In genomic region chr20:62301773-62302340, GRCh38 we compare ENCODE assay signal across 8 cellular contexts. TPM values are rescaled to one million over a fixed set of nuclear protein-coding genes. Genes with fewer than 3 reads are reported as not detected.
A peak's percentile ranks its signal among the peaks of the same experiment; 100 is the strongest.
DNase-seq lines count a peak whose midpoint lies in the region; ATAC-seq, FAIRE-seq and TF ChIP-seq lines count a peak whose summit lies in the region.

No MANE protein-coding gene starts in this region.

- H3K79me2 ChIP-seq in H1 (ENCODE audit: control insufficient read depth in 1 of 2, insufficient read depth in 2 of 2, low read length in 2 of 2) (peaks cover 18 to 31% of the 10 kb centered on the region in 2 experiments; a peak in 3 of 4 replicates), mesendoderm (ENCODE audit: control insufficient read depth, insufficient read depth, low read length) (peaks cover 33% of the 10 kb centered on the region)

- H4K5ac ChIP-seq in H1 (ENCODE audit: insufficient read length, low read depth, low read length) (no peak overlapping the region), mesendoderm (ENCODE audit: low read length) (no peak overlapping the region)

- H3K4me2 ChIP-seq in H1 (ENCODE audit: insufficient read depth in 1 of 2, low read depth in 2 of 2, low read length in 2 of 2) (peak overlapping the region; percentile 18 to 89; a peak in 2 of 4 replicates), mesendoderm (ENCODE audit: low read length) (no peak overlapping the region)

- H3K79me1 ChIP-seq in H1 (ENCODE audit: low read depth, low read length), result peaks cover 18% of the 10 kb centered on the region
- H3K79me1 ChIP-seq in mesendoderm (ENCODE audit: low read length), result peaks cover 4% of the 10 kb centered on the region

- H2BK120ac ChIP-seq in H1 (replicated peaks; ENCODE audit: low read depth, low read length) (no peak overlapping the region), mesendoderm (ENCODE audit: low read depth, low read length) (no peak overlapping the region)

- H3K27ac Mint-ChIP-seq in CD14-positive monocyte, result peak overlapping the region; percentile 93 to 99 (median 98)

- no peaks in the 10 kb centered on the region for H3K9me3 Mint-ChIP-seq in CD14-positive monocyte

- H4K91ac ChIP-seq in H1 (replicated peaks; ENCODE audit: insufficient read length, low read length), result no peak overlapping the region

- H2BK12ac ChIP-seq in H1 (ENCODE audit: low read depth, low read length), result no peak overlapping the region

- TF ChIP-seq CTCF in CD14-positive monocyte (IDR thresholded peaks at IDR 0.05), result peak; percentile 68
- peak; percentile 70 to 99 (median 82) for TF ChIP-seq CTCF in H1 (IDR thresholded peaks at IDR 0.05; ENCODE audit: control extremely low read depth in 1 of 3, insufficient read depth in 1 of 3, low read depth in 1 of 3, low read length in 3 of 3)

- no peak for TF ChIP-seq EP300 in H1 (IDR thresholded peaks at IDR 0.05; ENCODE audit: borderline replicate concordance in 1 of 2, low read depth in 2 of 2, low read length in 2 of 2)

- H3K56ac ChIP-seq in H1 (replicated peaks; ENCODE audit: insufficient read length, low read depth, low read length) (no peak overlapping the region), mesendoderm (ENCODE audit: low read length) (peak overlapping the region; percentile 100)

- H3K23ac ChIP-seq in H1 (ENCODE audit: insufficient read length) (no peak overlapping the region), mesendoderm (ENCODE audit: low read length) (no peak overlapping the region)

- H3K27me3 ChIP-seq in H1 (replicated peaks in 1 of 4; ENCODE audit: control insufficient read depth in 3 of 4, extremely low read depth in 1 of 4, insufficient read depth in 3 of 4, low read length in 3 of 4) (no peaks in the 10 kb centered on the region), mesendoderm (ENCODE audit: insufficient read depth, low read length, poor library complexity) (no peaks in the 10 kb centered on the region)

- CTCF ChIA-PET in H1 (lab: Charles Lee; ENCODE audit: partially characterized antibody), result interaction anchor here (0.7 to 2.1 kb wide), 9 partner anchors 10 to 160 kb away, joined by 3 to 9 read pairs (median 3); no protein-coding TSS in a partner anchor

- 17% methylated on average over 18 of the region's 24 CpGs; no CpG with 5 or more reads in 1 of the 2 experiments for WGBS in H1 (ENCODE audit: extremely low coverage in 1 of 2, insufficient coverage in 1 of 2, insufficient read length in 1 of 2, insufficient replicate concordance in 2 of 2, low coverage in 1 of 2, low lambda C conversion rate in 2 of 2, missing lambda C conversion rate in 1 of 2), 2 experiments
- WGBS in mesendoderm (ENCODE audit: extremely low coverage, insufficient coverage, low lambda C conversion rate), result no CpG with 5 or more reads among the region's 24 CpGs

- H4K20me1 ChIP-seq in H1 (replicated peaks in 1 of 2; ENCODE audit: control insufficient read depth in 1 of 2, insufficient read depth in 2 of 2, low read length in 2 of 2), result peaks cover 28 to 37% of the 10 kb centered on the region in 2 experiments

- H3K4ac ChIP-seq in H1 (replicated peaks; ENCODE audit: insufficient read length, low read depth, low read length) (no peak overlapping the region), mesendoderm (ENCODE audit: low read depth, low read length) (no peak overlapping the region)

- peaks cover 0 to 4% (median 3%) of the 10 kb centered on the region in 3 donors for H3K27me3 Mint-ChIP-seq in CD14-positive monocyte (ENCODE audit: low read depth in 3 of 3)

- H3K4me3 Mint-ChIP-seq in CD14-positive monocyte, result peak overlapping the region; percentile 88 to 92

- peaks cover 12 to 28% (median 19%) of the 10 kb centered on the region in 4 experiments; a peak in 7 of 8 replicates for H3K36me3 ChIP-seq in H1 (ENCODE audit: control insufficient read depth in 2 of 4, insufficient read depth in 4 of 4, low read length in 3 of 4)
- H3K36me3 ChIP-seq in mesendoderm (ENCODE audit: control insufficient read depth, insufficient read depth, low read length), result peaks cover 7% of the 10 kb centered on the region

- DNase-seq in CD14-positive monocyte (ENCODE audit: low spot score), result peak; percentile 95
- DNase-seq in HT1080 (ENCODE audit: low read depth), result peak; percentile 95
- DNase-seq in NOMO-1 (lab: John Stamatoyannopoulos, UW; ENCODE audit: unreplicated experiment in 2 of 2), result peak; percentile 96 to 97
- peak; percentile 66 to 71 (median 68) for DNase-seq in activated CD8-positive, alpha-beta memory T cell treated with anti-CD3 and anti-CD28 coated beads for 48 hours (ENCODE audit: low read depth in 2 of 3, low spot score in 2 of 3)
- peak; percentile 87 for DNase-seq in H1 (ENCODE audit: low read depth in 1 of 2, low spot score in 2 of 2)
- peak; percentile 99 for DNase-seq in mesendoderm
- peak; percentile 74 for DNase-seq in stimulated activated CD8-positive, alpha-beta memory T cell treated with anti-CD3 and anti-CD28 coated beads, Interleukin-12 subunit alpha, Interleukin-12 subunit beta, amount 100 ng/mL, for 24 hours (ENCODE audit: extremely low read depth)

- H3K9ac ChIP-seq in H1 (replicated peaks in 1 of 4; ENCODE audit: extremely low read depth in 1 of 4, low read depth in 3 of 4, low read length in 3 of 4) (no peak overlapping the region), mesendoderm (ENCODE audit: low read length) (no peak overlapping the region)

- H2AK5ac ChIP-seq in H1 (ENCODE audit: low read depth, low read length) (no peak overlapping the region), mesendoderm (ENCODE audit: low read length) (no peak overlapping the region)

- no peak overlapping the region for H3K14ac ChIP-seq in H1 (ENCODE audit: insufficient read length)

- H2BK20ac ChIP-seq in H1 (ENCODE audit: low read length), result no peak overlapping the region

- H3K36me3 Mint-ChIP-seq in CD14-positive monocyte, result peaks cover 22 to 40% of the 10 kb centered on the region in 2 donors

- H3K18ac ChIP-seq in H1 (ENCODE audit: extremely low read depth, low read length) (peak overlapping the region; percentile 83), mesendoderm (ENCODE audit: low read length) (no peak overlapping the region)

- H3K4me3 ChIP-seq in H1 (ENCODE audit: extremely low read depth in 1 of 4, insufficient read depth in 2 of 4, low read depth in 3 of 4, low read length in 4 of 4) (peak overlapping the region; percentile 47 to 94 (median 62); a peak in 7 of 8 replicates), mesendoderm (ENCODE audit: low read length) (no peak overlapping the region)

- no peak overlapping the region for H2BK15ac ChIP-seq in H1 (ENCODE audit: low read length)
- no peak overlapping the region for H2BK15ac ChIP-seq in mesendoderm (replicated peaks; ENCODE audit: low read depth)

- H3K23me2 ChIP-seq in H1 (ENCODE audit: low read depth, low read length), result peaks cover 10% of the 10 kb centered on the region; the same call in 1 of the 2 replicates

- H3K4me1 ChIP-seq in H1 (replicated peaks in 1 of 4; ENCODE audit: control insufficient read depth in 3 of 4, insufficient read depth in 4 of 4, low read length in 3 of 4), result peaks cover 0 to 9% (median 4%) of the 10 kb centered on the region in 4 experiments; a peak in 5 of 7 replicates
- peaks cover 2% of the 10 kb centered on the region for H3K4me1 ChIP-seq in mesendoderm (ENCODE audit: control insufficient read depth, low read depth, low read length)

- peak; percentile 45 to 53 for TF ChIP-seq RAD21 in H1 (IDR thresholded peaks at IDR 0.05 in 1 of 2, conservative IDR thresholded peaks at IDR 0.05 in 1 of 2; ENCODE audit: low read depth in 2 of 2, low read length in 2 of 2)

- FAIRE-seq in H1 (lab: Jason Lieb, UNC), result no peak

- ATAC-seq in GM19468 (IDR thresholded peaks at IDR 0.05; ENCODE audit: extremely low read depth, unreplicated experiment), result peak; percentile 19

- peaks cover 26% of the 10 kb centered on the region for H3K4me1 Mint-ChIP-seq in CD14-positive monocyte

- H4K8ac ChIP-seq in H1 (ENCODE audit: extremely low read depth, insufficient read depth, low read length) (peak overlapping the region; percentile 5; the same call in 1 of the 2 replicates), mesendoderm (ENCODE audit: low read depth, low read length) (no peak overlapping the region)

- POLR2A ChIA-PET in H1 (lab: Charles Lee; ENCODE audit: partially characterized antibody), result interaction anchor here (1.4 to 14.6 kb wide), 7 partner anchors 13 to 86 kb away, joined by 3 to 170 read pairs (median 10); partner anchors contain the start of genes LAMA5 and RPS21

- no peak for TF ChIP-seq POLR2A in H1 (IDR thresholded peaks at IDR 0.05; ENCODE audit: control extremely low read depth in 1 of 2, low read depth in 2 of 2, low read length in 2 of 2)

- peak overlapping the region; percentile 81; the same call in 1 of the 2 replicates for H2AFZ ChIP-seq in H1 (ENCODE audit: low read length)

- H3K9me3 ChIP-seq in H1 (ENCODE audit: insufficient read depth in 2 of 2, low read depth in 1 of 2, low read length in 1 of 2), result no peaks in the 10 kb centered on the region

- intact Hi-C loops in CD14-positive monocyte (cut with micrococcal nuclease), result loop anchor here (1.0 to 10.0 kb wide), 10 partner anchors 65 to 633 kb away; partner anchors contain the start of genes CABLES2 (in 1 of the 2), GID8 (in 1 of the 2), LSM14B (in 1 of the 2) and MTG2 (in 1 of the 2)

- H2BK5ac ChIP-seq in H1 (ENCODE audit: low read depth, low read length), result peak overlapping the region; percentile 88; the same call in 1 of the 2 replicates
- no peak overlapping the region for H2BK5ac ChIP-seq in mesendoderm (ENCODE audit: low read length)

- H3K27ac ChIP-seq in H1 (ENCODE audit: low read depth, low read length) (peak overlapping the region; percentile 73; the same call in 1 of the 2 replicates), mesendoderm (ENCODE audit: low read depth, low read length) (no peak overlapping the region)

TF ChIP-seq in H1, 55 proteins besides CTCF, POLR2A, EP300 and RAD21 (continues in another document):
- TF ChIP-seq RBBP5 (IDR thresholded peaks at IDR 0.05; ENCODE audit: borderline replicate concordance, low read depth, low read length) (no peak), YY1 (IDR thresholded peaks at IDR 0.05; ENCODE audit: low read depth, low read length) (0 out of 2 replicates have a peak, but pooled peaks have one; percentile 23)

RNA-seq across cellular contexts. Expression of gene ADRM1, which starts 0.9 kb away (rescaled TPM):
- polyA plus RNA-seq in CD14-positive monocyte (10 to 100 TPM; 72.5 to 81.5 TPM), H1 (2011; rRNA removed) (214 and 260 TPM in 2 replicates)
- total RNA-seq in HT1080 (2014; rRNA removed; shearing (Covaris generic)), result 450 and 452 TPM in 2 replicates
- 177 and 219 TPM in 2 replicates for polyA plus RNA-seq in HT1080 (2015; cell fraction: cytosol; rRNA removed)
- 160 and 162 TPM in 2 replicates for polyA plus RNA-seq in HT1080 (2015; cell fraction: nucleus; rRNA removed)
- total RNA-seq in H1 (2021; fragmentation: NEBNext Ultra II Directional; extraction: Animal tissue kit (Norgen Biotek cat#: 25700)), result 126 and 138 TPM in 2 replicates
- polyA plus RNA-seq in H1 (2011; cell fraction: cytosol; rRNA removed), result 209 TPM
- 180 TPM for polyA plus RNA-seq in H1 (2011; cell fraction: nucleus; rRNA removed)
- polyA plus RNA-seq in H1 (2012, experiment 1 of 2), result 119 to 168 TPM (median 157 TPM) in 4 replicates
- polyA plus RNA-seq in H1 (2012, experiment 2 of 2), result 141 TPM
- polyA plus RNA-seq in H1 (2013, experiment 1 of 2), result 137 TPM
- 131 TPM for polyA plus RNA-seq in H1 (2013, experiment 2 of 2)
- polyA minus RNA-seq in H1 (2011; rRNA and poly(A)+ RNA removed), result 39.2 and 45.4 TPM in 2 replicates
- 68.0 TPM for polyA minus RNA-seq in H1 (2011; cell fraction: cytosol; rRNA and poly(A)+ RNA removed)
- 67.0 TPM for polyA minus RNA-seq in H1 (2011; cell fraction: nucleus; rRNA and poly(A)+ RNA removed)
- 166 TPM for polyA plus RNA-seq in mesendoderm (2013, experiment 1 of 2)
- polyA plus RNA-seq in mesendoderm (2013, experiment 2 of 2), result 164 TPM
